Comparison of ENCODE assay signal across 30 cellular contexts in the genomic region with DNA sequence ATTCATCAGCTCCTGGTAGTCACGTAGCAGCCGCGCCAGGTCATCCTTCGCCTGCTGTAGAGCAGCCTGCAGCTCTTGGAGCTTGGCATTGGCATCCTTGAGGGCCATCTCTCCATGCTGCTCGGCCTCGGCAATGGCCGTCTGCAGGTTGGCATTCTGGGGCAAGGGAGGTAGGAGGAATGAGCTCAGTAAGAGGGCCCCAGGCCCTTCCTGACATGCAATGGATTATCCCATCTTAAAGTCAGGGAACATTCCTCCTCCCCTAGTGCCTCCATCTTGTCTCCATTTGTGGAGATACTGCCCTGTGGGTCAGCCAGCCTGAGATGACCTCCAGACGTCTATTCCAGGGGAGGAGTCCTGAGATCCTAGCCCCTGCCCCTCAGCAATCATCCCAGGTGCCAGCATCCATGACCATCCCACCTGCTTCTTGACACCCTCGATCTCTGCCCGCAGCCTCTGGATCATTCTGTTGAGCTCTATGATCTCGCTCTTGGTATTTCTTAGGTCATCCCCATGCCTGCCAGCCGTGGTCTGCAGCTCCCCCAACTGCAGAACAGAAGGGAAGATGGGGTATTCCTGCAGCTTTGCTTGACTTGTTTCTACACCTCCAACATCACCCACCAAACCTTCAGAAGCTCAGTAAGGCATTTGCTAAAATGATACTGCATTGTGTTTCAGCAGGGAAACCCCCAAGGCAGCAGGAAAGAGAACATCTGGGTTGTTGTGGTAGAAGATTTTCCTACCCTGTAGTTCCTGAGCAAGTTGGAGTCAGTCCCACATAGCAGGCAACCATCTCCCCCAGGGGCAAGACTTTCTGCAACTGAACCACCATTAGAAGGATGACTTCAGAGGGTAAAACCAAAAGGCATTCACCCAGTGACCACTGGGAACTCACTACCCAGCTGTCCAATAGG. TPM values are rescaled to one million over a fixed set of nuclear protein-coding genes. Genes with fewer than 3 reads are reported as not detected.
"Had no signal": no experiment of that assay in that cellular context is flagged by ENCODE, and none has a peak within 500 bp of the region (broad histone marks: within the 10 kb centered on the region; RNA-seq: fewer than 3 reads in every experiment).

No MANE protein-coding gene starts in this region.

- H3K27ac Mint-ChIP-seq: activated CD4-positive, alpha-beta memory T cell treated with anti-CD3 and anti-CD28 coated beads, Interleukin-2, amount 10 ng/mL, durations not matched to agents 7 days and 5 days; activated CD4-positive, alpha-beta T cell treated with anti-CD3 and anti-CD28 coated beads, Interleukin-2, amount 10 ng/mL, durations not matched to agents 7 days and 5 days; activated naive CD4-positive, alpha-beta T cell treated with anti-CD3 and anti-CD28 coated beads, Interleukin-2, amount 10 ng/mL, durations not matched to agents 7 days and 5 days; activated T-helper 17 cell treated with anti-CD3 and anti-CD28 coated beads, Interleukin-2, amount 50 U/mL, for 72 hours had no signal

- H3K4me1 Mint-ChIP-seq: activated T-helper 17 cell treated with anti-CD3 and anti-CD28 coated beads, Interleukin-2, amount 50 U/mL, for 72 hours had no signal

- H3K27me3 ChIP-seq: ascending aorta, body of pancreas had no signal

- H3K9me3 Mint-ChIP-seq: activated CD4-positive, alpha-beta memory T cell treated with anti-CD3 and anti-CD28 coated beads, Interleukin-2, amount 10 ng/mL, durations not matched to agents 7 days and 5 days; activated CD4-positive, alpha-beta T cell treated with anti-CD3 and anti-CD28 coated beads, Interleukin-2, amount 10 ng/mL, durations not matched to agents 7 days and 5 days; activated naive CD4-positive, alpha-beta T cell treated with anti-CD3 and anti-CD28 coated beads, Interleukin-2, amount 10 ng/mL, durations not matched to agents 7 days and 5 days; activated T-helper 17 cell treated with anti-CD3 and anti-CD28 coated beads, Interleukin-2, amount 50 U/mL, for 72 hours; central memory CD8-positive, alpha-beta T cell had no signal

- H3K4me3 ChIP-seq: ascending aorta, body of pancreas, K562, SK-N-MC had no signal

- H3K36me3 ChIP-seq: ascending aorta had no signal

- H3K4me3 Mint-ChIP-seq: activated CD4-positive, alpha-beta memory T cell treated with anti-CD3 and anti-CD28 coated beads, Interleukin-2, amount 10 ng/mL, durations not matched to agents 7 days and 5 days; activated CD4-positive, alpha-beta T cell treated with anti-CD3 and anti-CD28 coated beads, Interleukin-2, amount 10 ng/mL, durations not matched to agents 7 days and 5 days; activated naive CD4-positive, alpha-beta T cell treated with anti-CD3 and anti-CD28 coated beads, Interleukin-2, amount 10 ng/mL, durations not matched to agents 7 days and 5 days; activated T-helper 17 cell treated with anti-CD3 and anti-CD28 coated beads, Interleukin-2, amount 50 U/mL, for 72 hours; central memory CD8-positive, alpha-beta T cell had no signal

- DNase-seq: activated CD4-positive, alpha-beta memory T cell treated with anti-CD3 and anti-CD28 coated beads, Interleukin-2, amount 10 ng/mL, durations not matched to agents 7 days and 5 days; activated CD4-positive, alpha-beta T cell treated with anti-CD3 and anti-CD28 coated beads, Interleukin-2, amount 10 ng/mL, durations not matched to agents 7 days and 5 days; activated CD4-positive, CD25-positive, alpha-beta regulatory T cell; activated gamma-delta T cell; activated naive CD4-positive, alpha-beta T cell treated with anti-CD3 and anti-CD28 coated beads, Interleukin-2, amount 10 ng/mL, durations not matched to agents 7 days and 5 days; activated T-cell treated with anti-CD3 and anti-CD28 coated beads for 4 hours; activated T-cell treated with anti-CD3 and anti-CD28 coated beads, Interleukin-2, amount 50 U/mL, for 48 hours; amniotic stem cell; body of pancreas; Kasumi-1; NCI-H1048; NCI-H146; NCI-H1930; NCI-H2171; NCI-H345; NCI-H510A; NCI-H526 treated with DMSO at 0.1 percent for 48 hours; NK-92 treated with Interleukin-12 subunit alpha and Interleukin-12 subunit beta, amount 100 ng/mL, for 24 hours; OCI-M1; SHP77 treated with DMSO at 0.1 percent for 48 hours; T-helper 1 cell had no signal

- ATAC-seq: body of pancreas, K562, Panc1 had no signal

- H3K27ac ChIP-seq: ascending aorta, body of pancreas, SK-N-MC, VCaP had no signal

- H3K4me1 ChIP-seq: ascending aorta, body of pancreas had no signal

- H3K9me3 ChIP-seq: ascending aorta, body of pancreas had no signal

- H3K36me3 Mint-ChIP-seq: activated naive CD4-positive, alpha-beta T cell treated with anti-CD3 and anti-CD28 coated beads, Interleukin-2, amount 10 ng/mL, durations not matched to agents 7 days and 5 days had no signal

RNA-seq across cellular contexts. Expression of gene KRT3, which starts 4.4 kb away (rescaled TPM):
- total RNA-seq: activated CD4-positive, alpha-beta memory T cell treated with anti-CD3 and anti-CD28 coated beads, Interleukin-2, amount 10 ng/mL, durations not matched to agents 7 days and 5 days; activated CD4-positive, alpha-beta T cell treated with anti-CD3 and anti-CD28 coated beads, Interleukin-2, amount 10 ng/mL, durations not matched to agents 7 days and 5 days; activated CD8-positive, alpha-beta memory T cell treated with anti-CD3 and anti-CD28 coated beads for 36 hours; activated T-helper 17 cell treated with anti-CD3 and anti-CD28 coated beads, Interleukin-2, amount 50 U/mL, for 72 hours; ascending aorta; body of pancreas; K562; T-helper 2 cell treated with Interferon-gamma antibody and Interleukin-4, amounts not matched to agents 100 ng/mL and 5 ng/mL, for 36 hours had no signal
- polyA plus RNA-seq: K562 had no signal

RNA-seq across cellular contexts. Expression of gene KRT76, which starts 14.4 kb away (rescaled TPM):
- total RNA-seq: activated CD4-positive, alpha-beta memory T cell treated with anti-CD3 and anti-CD28 coated beads, Interleukin-2, amount 10 ng/mL, durations not matched to agents 7 days and 5 days; activated CD4-positive, alpha-beta T cell treated with anti-CD3 and anti-CD28 coated beads, Interleukin-2, amount 10 ng/mL, durations not matched to agents 7 days and 5 days; activated CD8-positive, alpha-beta memory T cell treated with anti-CD3 and anti-CD28 coated beads for 36 hours; activated T-helper 17 cell treated with anti-CD3 and anti-CD28 coated beads, Interleukin-2, amount 50 U/mL, for 72 hours; ascending aorta; body of pancreas; K562; T-helper 2 cell treated with Interferon-gamma antibody and Interleukin-4, amounts not matched to agents 100 ng/mL and 5 ng/mL, for 36 hours had no signal
- polyA plus RNA-seq: K562 had no signal

RNA-seq across cellular contexts. Expression of gene KRT4, which starts 22.4 kb away (rescaled TPM):
- total RNA-seq: activated CD4-positive, alpha-beta memory T cell treated with anti-CD3 and anti-CD28 coated beads, Interleukin-2, amount 10 ng/mL, durations not matched to agents 7 days and 5 days; activated CD4-positive, alpha-beta T cell treated with anti-CD3 and anti-CD28 coated beads, Interleukin-2, amount 10 ng/mL, durations not matched to agents 7 days and 5 days; activated CD8-positive, alpha-beta memory T cell treated with anti-CD3 and anti-CD28 coated beads for 36 hours; activated T-helper 17 cell treated with anti-CD3 and anti-CD28 coated beads, Interleukin-2, amount 50 U/mL, for 72 hours; ascending aorta; K562; T-helper 2 cell treated with Interferon-gamma antibody and Interleukin-4, amounts not matched to agents 100 ng/mL and 5 ng/mL, for 36 hours had no signal
- polyA plus RNA-seq: K562 had no signal

RNA-seq across cellular contexts. Expression of gene KRT79, which starts 42.6 kb away (rescaled TPM):
- total RNA-seq: activated CD4-positive, alpha-beta memory T cell treated with anti-CD3 and anti-CD28 coated beads, Interleukin-2, amount 10 ng/mL, durations not matched to agents 7 days and 5 days; activated CD4-positive, alpha-beta T cell treated with anti-CD3 and anti-CD28 coated beads, Interleukin-2, amount 10 ng/mL, durations not matched to agents 7 days and 5 days; ascending aorta; body of pancreas; T-helper 2 cell treated with Interferon-gamma antibody and Interleukin-4, amounts not matched to agents 100 ng/mL and 5 ng/mL, for 36 hours had no signal

RNA-seq across cellular contexts. Expression of gene KRT78, which starts 57.3 kb away (rescaled TPM):
- total RNA-seq: activated CD4-positive, alpha-beta memory T cell treated with anti-CD3 and anti-CD28 coated beads, Interleukin-2, amount 10 ng/mL, durations not matched to agents 7 days and 5 days; activated CD4-positive, alpha-beta T cell treated with anti-CD3 and anti-CD28 coated beads, Interleukin-2, amount 10 ng/mL, durations not matched to agents 7 days and 5 days; activated CD8-positive, alpha-beta memory T cell treated with anti-CD3 and anti-CD28 coated beads for 36 hours; activated T-helper 17 cell treated with anti-CD3 and anti-CD28 coated beads, Interleukin-2, amount 50 U/mL, for 72 hours; ascending aorta; body of pancreas; K562; T-helper 2 cell treated with Interferon-gamma antibody and Interleukin-4, amounts not matched to agents 100 ng/mL and 5 ng/mL, for 36 hours had no signal
- polyA plus RNA-seq: K562 had no signal
